Comparison of ENCODE assay signal across 8 cellular contexts in the genomic region with DNA sequence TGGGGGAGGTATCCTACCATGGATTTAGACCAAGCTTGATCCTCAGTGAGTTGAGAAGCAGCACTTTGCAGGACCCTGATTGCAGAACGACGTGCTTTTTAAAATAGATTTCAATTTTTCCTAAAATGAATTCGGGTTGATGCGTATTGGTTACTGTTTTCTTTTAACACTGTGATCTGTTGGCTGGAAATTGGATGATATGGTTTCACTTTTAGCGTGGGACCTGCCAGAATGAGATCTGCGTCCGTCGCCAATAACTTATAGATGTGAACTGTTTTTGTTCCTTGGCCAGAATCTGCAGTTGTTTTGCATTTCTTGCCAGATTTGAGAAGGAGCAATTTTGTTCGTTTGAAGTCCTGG. TPM values are rescaled to one million over a fixed set of nuclear protein-coding genes. Genes with fewer than 3 reads are reported as not detected.
DNase-seq lines count a peak whose midpoint lies in the region; ATAC-seq lines count a peak whose summit lies in the region.

No MANE protein-coding gene starts in this region.

- CTCF ChIA-PET in activated CD4-positive, alpha-beta T cell treated with anti-CD3 and anti-CD28 coated beads, Interleukin-2, amount 10 ng/mL, durations not matched to agents 7 days and 5 days (lab: Charles Lee) = interaction anchor here (0.9 kb wide), 1 partner anchor 14 kb away, joined by 3 read pairs; no protein-coding TSS in a partner anchor

- no peaks in the 10 kb centered on the region for H3K27me3 Mint-ChIP-seq in activated CD4-positive, alpha-beta T cell treated with anti-CD3 and anti-CD28 coated beads, Interleukin-2, amount 10 ng/mL, durations not matched to agents 7 days and 5 days

- H3K36me3 ChIP-seq in duodenal mucosa (ENCODE audit: control insufficient read depth in 1 of 2, insufficient read depth in 2 of 2, low read length in 2 of 2) = peaks cover 10 to 15% of the 10 kb centered on the region in 2 donors
- peaks cover 0 to 8% of the 10 kb centered on the region in 2 donors for H3K36me3 ChIP-seq in muscle layer of duodenum (ENCODE audit: control insufficient read depth in 1 of 2, insufficient read depth in 2 of 2, low read length in 2 of 2)

- POLR2A ChIA-PET in activated CD4-positive, alpha-beta T cell treated with anti-CD3 and anti-CD28 coated beads, Interleukin-2, amount 10 ng/mL, durations not matched to agents 7 days and 5 days (lab: Charles Lee) = interaction anchor here (1.1 kb wide), 1 partner anchor 9 kb away, joined by 4 read pairs; no protein-coding TSS in a partner anchor

- H3K27ac ChIP-seq in duodenal mucosa (ENCODE audit: low read depth, low read length) (peak overlapping the region; percentile 78), muscle layer of duodenum (ENCODE audit: low read length) (peak overlapping the region; percentile 65)

- peaks cover 48% of the 10 kb centered on the region for H3K4me1 Mint-ChIP-seq in activated CD4-positive, alpha-beta T cell treated with anti-CD3 and anti-CD28 coated beads, Interleukin-2, amount 10 ng/mL, durations not matched to agents 7 days and 5 days

- peak; percentile 41 for DNase-seq in activated CD4-positive, alpha-beta T cell treated with anti-CD3 and anti-CD28 coated beads, Interleukin-2, amount 10 ng/mL, durations not matched to agents 7 days and 5 days
- no peak for DNase-seq in activated CD4-positive, alpha-beta T cell treated with anti-CD3 and anti-CD28 coated beads, Interleukin-2, amount 50 U/mL, for 4 hours
- peak; percentile 42 for DNase-seq in RPMI7951 (ENCODE audit: low read depth)
- DNase-seq in 8988T = no peak
- no peak for DNase-seq in cerebellar nuclear complex (lab: John Stamatoyannopoulos, UW)

- H3K9ac ChIP-seq in duodenal mucosa (ENCODE audit: low read depth in 1 of 2, low read length in 2 of 2) = peak overlapping the region; percentile 78 to 98

- H3K4me1 ChIP-seq in duodenal mucosa (ENCODE audit: control insufficient read depth in 1 of 2, insufficient read depth in 2 of 2, low read length in 2 of 2) (peaks cover 18 to 20% of the 10 kb centered on the region in 2 donors), muscle layer of duodenum (ENCODE audit: control insufficient read depth in 1 of 2, insufficient read depth in 2 of 2, low read length in 2 of 2) (peaks cover 0 to 10% of the 10 kb centered on the region in 2 donors)

- no peaks in the 10 kb centered on the region for H3K9me3 Mint-ChIP-seq in activated CD4-positive, alpha-beta T cell treated with anti-CD3 and anti-CD28 coated beads, Interleukin-2, amount 10 ng/mL, durations not matched to agents 7 days and 5 days

- H3K4me3 ChIP-seq in duodenal mucosa (ENCODE audit: low read depth in 1 of 2, low read length in 2 of 2) (peak overlapping the region; percentile 91 to 100), muscle layer of duodenum (ENCODE audit: low read depth in 1 of 2, low read length in 2 of 2) (peak overlapping the region; percentile 94 to 100)

- peaks cover 6% of the 10 kb centered on the region for H3K36me3 Mint-ChIP-seq in activated CD4-positive, alpha-beta T cell treated with anti-CD3 and anti-CD28 coated beads, Interleukin-2, amount 10 ng/mL, durations not matched to agents 7 days and 5 days (ENCODE audit: low read depth)

- peak overlapping the region; percentile 83 for H3K4me3 Mint-ChIP-seq in activated CD4-positive, alpha-beta T cell treated with anti-CD3 and anti-CD28 coated beads, Interleukin-2, amount 10 ng/mL, durations not matched to agents 7 days and 5 days

- H3K9me3 ChIP-seq in duodenal mucosa (ENCODE audit: control insufficient read depth in 1 of 2, low read length in 2 of 2) (no peaks in the 10 kb centered on the region), muscle layer of duodenum (ENCODE audit: control insufficient read depth in 1 of 2, low read length in 2 of 2) (no peaks in the 10 kb centered on the region)

- ATAC-seq in HG03025 (IDR thresholded peaks at IDR 0.05; ENCODE audit: low FRiP score, unreplicated experiment) = no peak

- H3K27ac Mint-ChIP-seq in activated CD4-positive, alpha-beta T cell treated with anti-CD3 and anti-CD28 coated beads, Interleukin-2, amount 10 ng/mL, durations not matched to agents 7 days and 5 days = peak overlapping the region; percentile 97

- H3K27me3 ChIP-seq in duodenal mucosa (ENCODE audit: control insufficient read depth in 1 of 2, insufficient read depth in 2 of 2, low read length in 2 of 2) (no peaks in the 10 kb centered on the region), muscle layer of duodenum (ENCODE audit: low read depth, low read length) (no peaks in the 10 kb centered on the region)

RNA-seq across cellular contexts. Expression of a gene that starts 0.7 kb away (rescaled TPM):
- total RNA-seq in activated CD4-positive, alpha-beta T cell treated with anti-CD3 and anti-CD28 coated beads, Interleukin-2, amount 10 ng/mL, durations not matched to agents 7 days and 5 days = 10 to 100 TPM; 64.3 to 70.7 TPM
- 57.3 and 58.6 TPM in 2 replicates for total RNA-seq in RPMI7951 (2014; rRNA removed; shearing (Covaris generic))

Comparison
In these comparisons a context has a peak if more than half of its experiments do, and no peak if none do; other contexts are left out.
1. DNase-seq: peak in activated CD4-positive, alpha-beta T cell treated with anti-CD3 and anti-CD28 coated beads, Interleukin-2, amount 10 ng/mL, durations not matched to agents 7 days and 5 days (single experiment) and RPMI7951 (single experiment); none in activated CD4-positive, alpha-beta T cell treated with anti-CD3 and anti-CD28 coated beads, Interleukin-2, amount 50 U/mL, for 4 hours (0 of 2), 8988T (single experiment) and cerebellar nuclear complex (0 of 2).